20 cellular contexts compared by ENCODE assay signal in the genomic region with DNA sequence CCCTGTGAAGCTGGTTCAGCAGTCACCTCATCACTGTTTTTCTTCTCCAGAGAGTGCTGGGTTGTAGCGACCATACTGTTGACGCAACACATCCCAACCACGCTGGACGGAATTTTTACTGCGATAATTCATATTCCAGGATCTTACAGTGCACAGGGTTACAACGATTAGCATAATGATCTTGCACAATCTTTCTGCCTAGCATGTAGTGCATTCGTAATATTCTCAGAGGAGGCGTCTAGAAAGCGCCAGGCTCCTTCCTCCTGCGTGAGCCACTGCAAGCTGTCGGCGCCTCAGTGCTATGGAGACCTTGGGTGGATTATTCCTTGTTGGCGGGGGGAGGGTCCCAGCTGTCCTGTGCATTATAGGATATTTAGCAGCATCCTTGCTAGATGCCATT.
DNase-seq lines count a peak whose midpoint lies in the region; ATAC-seq and TF ChIP-seq lines count a peak whose summit lies in the region.
"Had no signal": no experiment of that assay in that cellular context is flagged by ENCODE, and none has a peak within 500 bp of the region (broad histone marks: within the 10 kb centered on the region; RNA-seq: fewer than 3 reads in every experiment).

No MANE protein-coding gene starts in this region.

- H3K4me3 Mint-ChIP-seq in WTC11 (no peak overlapping the region), type B pancreatic cell (no peak overlapping the region)
- H3K4me3 Mint-ChIP-seq: CD4-positive, alpha-beta T cell had no signal

- DNase-seq in NB4 (ENCODE audit: low read depth) (peak; percentile 22), WTC11 (ENCODE audit: low spot score) (no peak), left lung (no peak), skeletal muscle cell (ENCODE audit: low read depth) (peak; percentile 91), type B pancreatic cell (ENCODE audit: extremely low spot score, unreplicated experiment) (no peak), NCI-H187 treated with DMSO at 0.1 percent for 48 hours (lab: John Stamatoyannopoulos, UW) (no peak)
- DNase-seq: BE2C; CD4-positive, alpha-beta T cell; DND-41; GM23248; HCEC 1CT; NCI-H187; NCI-H345; NCI-H526; OCI-M1; RPMI8226; SIG-M5 had no signal

- TF ChIP-seq POLR2A in NB4 (IDR thresholded peaks at IDR 0.05; ENCODE audit: extremely low read depth, insufficient read length) = no peak

- peaks cover 8 to 39% of the 10 kb centered on the region in 2 donors for H3K4me1 ChIP-seq in left lung
- H3K4me1 ChIP-seq: BE2C had no signal

- H3K27ac Mint-ChIP-seq in WTC11 = peak overlapping the region; percentile 37
- no peak overlapping the region for H3K27ac Mint-ChIP-seq in type B pancreatic cell
- H3K27ac Mint-ChIP-seq: CD4-positive, alpha-beta T cell had no signal

- CTCF ChIA-PET in WTC11 (lab: Charles Lee) = interaction anchor here (1.2 to 1.5 kb wide), 2 partner anchors 12 to 111 kb away, joined by 4 to 6 read pairs; no protein-coding TSS in a partner anchor

- no peaks in the 10 kb centered on the region for H3K36me3 ChIP-seq in left lung
- H3K36me3 ChIP-seq: BE2C had no signal

- POLR2A ChIA-PET in WTC11 (lab: Charles Lee) = no interaction called here

- H3K9me3 ChIP-seq in left lung = no peaks in the 10 kb centered on the region
- H3K9me3 ChIP-seq: BE2C had no signal

- H3K27me3 Mint-ChIP-seq in WTC11 (ENCODE audit: low read depth) (no peaks in the 10 kb centered on the region), type B pancreatic cell (no peaks in the 10 kb centered on the region)
- H3K27me3 Mint-ChIP-seq: CD4-positive, alpha-beta T cell had no signal

- H3K36me3 Mint-ChIP-seq in WTC11 (peaks cover 6% of the 10 kb centered on the region; the same call in 1 of the 2 replicates), type B pancreatic cell (peaks cover 3% of the 10 kb centered on the region)

- no peaks in the 10 kb centered on the region for H3K27me3 ChIP-seq in left lung
- H3K27me3 ChIP-seq: BE2C had no signal

- intact Hi-C loops in left lung (cut with DNase I) = loop anchor here in 1 of 2 donors (10.0 kb wide), 1 partner anchor 108 kb away; no protein-coding TSS in a partner anchor

- no peak overlapping the region for H3K4me3 ChIP-seq in NB4 (ENCODE audit: low read depth, low read length)
- H3K4me3 ChIP-seq in left lung = no peak overlapping the region
- no peak overlapping the region for H3K4me3 ChIP-seq in skeletal muscle cell (ENCODE audit: low read depth, low read length)
- H3K4me3 ChIP-seq: GM12878, GM23248 had no signal

- H3K27ac ChIP-seq in left lung = peak overlapping the region in 1 of 2 donors; percentile 35
- H3K27ac ChIP-seq: GM23248, KMS-11 had no signal

- H3K4me1 Mint-ChIP-seq in WTC11 (peaks cover 38% of the 10 kb centered on the region), type B pancreatic cell (ENCODE audit: unreplicated experiment) (peaks cover 30% of the 10 kb centered on the region)

- TF ChIP-seq CTCF in NB4 (IDR thresholded peaks at IDR 0.05; ENCODE audit: low read depth, low read length) (no peak), WTC11 (IDR thresholded peaks at IDR 0.05) (no peak), left lung (IDR thresholded peaks at IDR 0.05) (no peak), type B pancreatic cell (conservative IDR thresholded peaks at IDR 0.05) (no peak)

- H3K9me3 Mint-ChIP-seq in WTC11 (no peaks in the 10 kb centered on the region), type B pancreatic cell (no peaks in the 10 kb centered on the region)
- H3K9me3 Mint-ChIP-seq: CD4-positive, alpha-beta T cell had no signal

- ATAC-seq in WTC11 (no peak), left lung (peak; percentile 43), HG02852 (IDR thresholded peaks at IDR 0.05; ENCODE audit: unreplicated experiment) (no peak)
- ATAC-seq: GM12878 had no signal

TF ChIP-seq in WTC11, 78 proteins besides CTCF, POLR2A, EP300 and RAD21 (continues in another document):
- TF ChIP-seq ZNF396 (CRISPR knock-in tag; IDR thresholded peaks at IDR 0.05; ENCODE audit: borderline replicate concordance) (no peak), FOXK1 (CRISPR knock-in tag; IDR thresholded peaks at IDR 0.05) (no peak), NFATC4 (CRISPR knock-in tag; IDR thresholded peaks at IDR 0.05) (no peak), ZNF121 (CRISPR knock-in tag; IDR thresholded peaks at IDR 0.05) (no peak), CREB1 (CRISPR knock-in tag; IDR thresholded peaks at IDR 0.05) (no peak), ZNF423 (CRISPR knock-in tag; IDR thresholded peaks at IDR 0.05) (no peak), FOXJ3 (CRISPR knock-in tag; IDR thresholded peaks at IDR 0.05; ENCODE audit: borderline replicate concordance) (no peak), MYBL2 (CRISPR knock-in tag; IDR thresholded peaks at IDR 0.05) (no peak), ZNF317 (CRISPR knock-in tag; IDR thresholded peaks at IDR 0.05; ENCODE audit: borderline replicate concordance, low read depth) (no peak), OVOL2 (CRISPR knock-in tag; IDR thresholded peaks at IDR 0.05; ENCODE audit: borderline replicate concordance) (no peak), ZBTB21 (CRISPR knock-in tag; IDR thresholded peaks at IDR 0.05; ENCODE audit: borderline replicate concordance) (no peak), ERG (CRISPR knock-in tag; IDR thresholded peaks at IDR 0.05) (no peak), ZNF512 (CRISPR knock-in tag; IDR thresholded peaks at IDR 0.05; ENCODE audit: borderline replicate concordance) (no peak), ATF2 (CRISPR knock-in tag; IDR thresholded peaks at IDR 0.05; ENCODE audit: borderline replicate concordance, low read depth) (no peak), MLX (CRISPR knock-in tag; IDR thresholded peaks at IDR 0.05) (no peak), ATF1 (CRISPR knock-in tag; IDR thresholded peaks at IDR 0.05) (no peak), JUN (CRISPR knock-in tag; IDR thresholded peaks at IDR 0.05) (no peak)
- TF ChIP-seq, protein P1, sequence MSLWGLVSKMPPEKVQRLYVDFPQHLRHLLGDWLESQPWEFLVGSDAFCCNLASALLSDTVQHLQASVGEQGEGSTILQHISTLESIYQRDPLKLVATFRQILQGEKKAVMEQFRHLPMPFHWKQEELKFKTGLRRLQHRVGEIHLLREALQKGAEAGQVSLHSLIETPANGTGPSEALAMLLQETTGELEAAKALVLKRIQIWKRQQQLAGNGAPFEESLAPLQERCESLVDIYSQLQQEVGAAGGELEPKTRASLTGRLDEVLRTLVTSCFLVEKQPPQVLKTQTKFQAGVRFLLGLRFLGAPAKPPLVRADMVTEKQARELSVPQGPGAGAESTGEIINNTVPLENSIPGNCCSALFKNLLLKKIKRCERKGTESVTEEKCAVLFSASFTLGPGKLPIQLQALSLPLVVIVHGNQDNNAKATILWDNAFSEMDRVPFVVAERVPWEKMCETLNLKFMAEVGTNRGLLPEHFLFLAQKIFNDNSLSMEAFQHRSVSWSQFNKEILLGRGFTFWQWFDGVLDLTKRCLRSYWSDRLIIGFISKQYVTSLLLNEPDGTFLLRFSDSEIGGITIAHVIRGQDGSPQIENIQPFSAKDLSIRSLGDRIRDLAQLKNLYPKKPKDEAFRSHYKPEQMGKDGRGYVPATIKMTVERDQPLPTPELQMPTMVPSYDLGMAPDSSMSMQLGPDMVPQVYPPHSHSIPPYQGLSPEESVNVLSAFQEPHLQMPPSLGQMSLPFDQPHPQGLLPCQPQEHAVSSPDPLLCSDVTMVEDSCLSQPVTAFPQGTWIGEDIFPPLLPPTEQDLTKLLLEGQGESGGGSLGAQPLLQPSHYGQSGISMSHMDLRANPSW (CRISPR knock-in tag; conservative IDR thresholded peaks at IDR 0.05; ENCODE audit: low read depth) = no peak

Comparison
In these comparisons a context has a peak if more than half of its experiments do, and no peak if none do; other contexts are left out.
1. DNase-seq: peak in NB4 (single experiment) and skeletal muscle cell (single experiment); none in WTC11 (single experiment), left lung (0 of 2), type B pancreatic cell (single experiment) and NCI-H187 treated with DMSO at 0.1 percent for 48 hours (single experiment).